Comparison of ENCODE assay signal across 1 cellular context in genomic region chr15:60369696-60370095, GRCh38.
TF ChIP-seq lines count a peak whose summit lies in the region.

No MANE protein-coding gene starts in this region.

TF ChIP-seq in A549, 52 proteins besides CTCF, POLR2A, EP300 and RAD21 (continued from another document):
- TF ChIP-seq E2F6 (IDR thresholded peaks at IDR 0.05; ENCODE audit: borderline replicate concordance, low read depth): no peak
- TF ChIP-seq MAZ (IDR thresholded peaks at IDR 0.05; ENCODE audit: borderline replicate concordance, low read depth, low read length): no peak
- TF ChIP-seq MAFK (IDR thresholded peaks at IDR 0.05; ENCODE audit: partially characterized antibody): no peak
